Comparison of ENCODE assay signal across 11 cellular contexts in the genomic region with DNA sequence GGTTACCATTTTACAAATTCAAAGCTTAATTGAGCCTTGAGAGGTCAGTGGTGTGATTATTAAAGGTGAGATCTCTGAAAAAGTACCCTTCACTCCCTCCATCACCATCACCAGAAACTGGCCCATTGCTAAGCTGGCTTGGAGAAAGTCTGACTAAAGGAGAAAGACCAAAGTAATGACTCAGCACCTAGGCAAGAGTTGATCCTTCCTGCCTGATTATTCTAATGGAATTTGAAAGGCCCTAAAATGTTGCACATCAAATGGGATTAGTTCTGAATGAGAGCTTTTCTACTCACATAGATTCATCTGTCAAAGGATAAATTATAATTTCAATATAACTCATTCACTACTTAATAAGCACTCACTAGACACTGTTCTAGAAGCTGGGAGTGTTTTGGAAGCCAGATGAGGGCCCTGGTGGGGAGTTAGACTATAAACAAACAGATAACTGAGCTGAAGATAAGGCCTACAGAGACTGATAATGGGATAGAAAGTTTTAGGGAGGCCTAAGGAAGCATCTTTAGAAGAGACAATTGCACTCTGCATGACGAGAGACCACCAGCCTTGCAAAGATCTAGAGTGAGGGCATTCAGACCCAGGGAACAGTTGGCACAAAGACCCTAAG.
DNase-seq lines count a peak whose midpoint lies in the region; ATAC-seq, FAIRE-seq and TF ChIP-seq lines count a peak whose summit lies in the region.
"Had no signal": no experiment of that assay in that cellular context is flagged by ENCODE, and none has a peak within 500 bp of the region (broad histone marks: within the 10 kb centered on the region; RNA-seq: fewer than 3 reads in every experiment).

No MANE protein-coding gene starts in this region.

- H3K36me3 ChIP-seq in ACC112 (ENCODE audit: insufficient read depth, low read length) (no peaks in the 10 kb centered on the region; the same call in 1 of the 2 replicates), bronchial epithelial cell (ENCODE audit: control insufficient read depth, insufficient read depth, low read length) (no peaks in the 10 kb centered on the region), mesodermal cell (ENCODE audit: control insufficient read depth, insufficient read depth, low read length) (peaks cover 8% of the 10 kb centered on the region), hepatocyte (replicated peaks; ENCODE audit: insufficient read depth, low read depth) (no peaks in the 10 kb centered on the region)

- H2AFZ ChIP-seq in ACC112 (ENCODE audit: low read length, unreplicated experiment) (peak overlapping the region; percentile 4), hepatocyte (no peak overlapping the region)

- TF ChIP-seq CTCF in bronchial epithelial cell (IDR thresholded peaks at IDR 0.05; ENCODE audit: insufficient read depth, low read length, severe bottlenecking) = no peak
- no peak for TF ChIP-seq CTCF in hepatocyte (IDR thresholded peaks at IDR 0.05; ENCODE audit: poor library complexity)

- H3K27me3 ChIP-seq in ACC112 (ENCODE audit: insufficient read depth, low read length) = no peaks in the 10 kb centered on the region
- no peaks in the 10 kb centered on the region for H3K27me3 ChIP-seq in bronchial epithelial cell (ENCODE audit: control insufficient read depth, insufficient read depth, low read length)
- no peaks in the 10 kb centered on the region for H3K27me3 ChIP-seq in hepatocyte

- FAIRE-seq in bronchial epithelial cell (lab: Jason Lieb, UNC) = no peak

- no peaks in the 10 kb centered on the region for H3K9me3 ChIP-seq in mesodermal cell (ENCODE audit: control insufficient read depth, low read length)
- no peaks in the 10 kb centered on the region for H3K9me3 ChIP-seq in hepatocyte (ENCODE audit: low read depth)
- H3K9me3 ChIP-seq: Caco-2 had no signal

- H3K9me2 ChIP-seq in hepatocyte (replicated peaks; ENCODE audit: insufficient read depth) = no peaks in the 10 kb centered on the region

- H3K4me1 ChIP-seq in ACC112 (ENCODE audit: control insufficient read depth, insufficient read depth, low read length, unreplicated experiment) = peaks cover 56% of the 10 kb centered on the region
- H3K4me1 ChIP-seq in mesodermal cell (ENCODE audit: control insufficient read depth, insufficient read depth, low read length, poor library complexity, severe bottlenecking) = peaks cover 37% of the 10 kb centered on the region
- H3K4me1 ChIP-seq in hepatocyte (ENCODE audit: insufficient read depth) = peaks cover 14% of the 10 kb centered on the region

- H4K20me1 ChIP-seq in hepatocyte (ENCODE audit: insufficient read depth, poor library complexity, severe bottlenecking) = no peaks in the 10 kb centered on the region

- whole genome bisulfite sequencing in mesodermal cell (ENCODE audit: insufficient coverage in 2 of 2), 2 experiments = 77 to 92% methylated on average over 1 of the region's 1 CpG
- 60% methylated on average over 1 of the region's 1 CpG for WGBS in hepatocyte (ENCODE audit: low lambda C conversion rate, missing lambda C conversion rate)

- ATAC-seq in GM19351 (IDR thresholded peaks at IDR 0.05; ENCODE audit: unreplicated experiment) (no peak), GM21381 (IDR thresholded peaks at IDR 0.05; ENCODE audit: unreplicated experiment) (no peak)
- ATAC-seq: stimulated activated naive CD8-positive, alpha-beta T cell treated with anti-CD3 and anti-CD28 coated beads, Interleukin-15, Interleukin-2, amounts not matched to agents 100 U/mL and 50 U/mL, for 24 hours; T-cell had no signal

- H3K27ac ChIP-seq in ACC112 (ENCODE audit: low read depth, low read length) (peak overlapping the region; percentile 44), mesodermal cell (ENCODE audit: low read depth, low read length, severe bottlenecking) (peak overlapping the region; percentile 51), hepatocyte (no peak overlapping the region)

- no peak overlapping the region for H3K4me2 ChIP-seq in hepatocyte

- no peaks in the 10 kb centered on the region for H3K79me2 ChIP-seq in ACC112 (ENCODE audit: control insufficient read depth, insufficient read depth, low read length, unreplicated experiment)
- no peaks in the 10 kb centered on the region for H3K79me2 ChIP-seq in hepatocyte

- DNase-seq in HCEC 1CT = peak; percentile 75
- DNase-seq in bronchial epithelial cell (ENCODE audit: low read depth) = peak; percentile 76
- DNase-seq in NCI-H510A treated with DMSO at 0.1 percent for 48 hours (lab: John Stamatoyannopoulos, UW) = no peak
- no peak for DNase-seq in hepatocyte (ENCODE audit: low spot score)
- DNase-seq: Caco-2; stimulated activated naive CD8-positive, alpha-beta T cell treated with anti-CD3 and anti-CD28 coated beads, Interleukin-15, Interleukin-2, amounts not matched to agents 100 U/mL and 50 U/mL, for 24 hours; T-cell had no signal

- no peak overlapping the region; the same call in 1 of the 2 replicates for H3K4me3 ChIP-seq in ACC112 (ENCODE audit: low read depth, low read length)
- H3K4me3 ChIP-seq in bronchial epithelial cell (ENCODE audit: low read depth, low read length) = no peak overlapping the region
- H3K4me3 ChIP-seq in mesodermal cell (ENCODE audit: extremely low read depth, insufficient read depth, low read length, poor library complexity, severe bottlenecking) = no peak overlapping the region
- no peak overlapping the region for H3K4me3 ChIP-seq in hepatocyte

Comparison
In these comparisons a context has a peak if more than half of its experiments do, and no peak if none do; other contexts are left out.
1. DNase-seq: peak in HCEC 1CT (single experiment) and bronchial epithelial cell (single experiment); none in NCI-H510A treated with DMSO at 0.1 percent for 48 hours (single experiment) and hepatocyte (single experiment).